ENCODE assay signal across 9 cellular contexts in the genomic region with DNA sequence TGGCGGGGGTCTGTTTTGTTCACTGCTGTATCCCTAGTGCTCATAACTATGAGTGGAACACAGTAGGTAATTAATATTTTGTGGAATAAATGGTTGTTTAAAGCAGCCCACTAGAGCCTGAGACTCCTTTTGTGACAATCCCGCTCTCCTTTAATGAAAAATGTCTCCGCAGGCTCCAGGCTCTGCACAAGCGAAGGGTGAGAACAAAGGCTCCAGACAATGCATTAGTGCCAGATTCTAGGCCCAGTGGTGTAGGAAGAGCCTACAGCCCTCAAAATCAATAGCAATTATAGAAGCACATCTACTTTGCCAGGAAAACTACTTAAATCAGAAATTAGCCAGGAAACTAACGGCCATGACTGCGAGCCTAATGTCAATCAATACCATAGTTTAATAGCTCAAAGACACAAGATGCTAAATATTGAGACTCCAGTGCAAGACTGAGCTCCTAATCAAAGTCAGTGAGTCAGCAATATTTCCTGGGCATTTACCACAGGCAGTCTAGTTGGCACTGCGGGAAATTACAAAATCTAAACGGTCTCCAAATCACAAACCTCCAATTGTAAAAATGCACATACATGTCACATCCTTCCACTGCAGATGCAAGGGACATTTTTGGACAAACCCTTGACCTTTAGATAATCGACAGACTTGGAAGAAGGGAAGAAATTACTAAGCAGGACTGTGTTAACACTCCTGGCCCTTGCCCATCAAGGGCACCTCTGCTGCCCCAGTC. TPM values are rescaled to one million over a fixed set of nuclear protein-coding genes. Genes with fewer than 3 reads are reported as not detected.
DNase-seq lines count a peak whose midpoint lies in the region; ATAC-seq and TF ChIP-seq lines count a peak whose summit lies in the region.
"Had no signal": no experiment of that assay in that cellular context is flagged by ENCODE, and none has a peak within 500 bp of the region (broad histone marks: within the 10 kb centered on the region; RNA-seq: fewer than 3 reads in every experiment).

No MANE protein-coding gene starts in this region.

- peak overlapping the region; percentile 98 for H3K27ac Mint-ChIP-seq in Caco-2 (ENCODE audit: unreplicated experiment)
- no peak overlapping the region for H3K27ac Mint-ChIP-seq in stimulated activated naive CD8-positive, alpha-beta T cell treated with anti-CD3 and anti-CD28 coated beads, Interleukin-15, amount 100 ng/mL, for 72 hours

- ATAC-seq in GM18867 (IDR thresholded peaks at IDR 0.05; ENCODE audit: unreplicated experiment), result no peak
- no peak for ATAC-seq in HG03442 (IDR thresholded peaks at IDR 0.05; ENCODE audit: unreplicated experiment)
- ATAC-seq in stimulated activated naive CD8-positive, alpha-beta T cell treated with anti-CD3 and anti-CD28 coated beads, Interleukin-15, amount 100 ng/mL, for 72 hours, result no peak

- H3K36me3 ChIP-seq in Caco-2 (ENCODE audit: control insufficient read depth, insufficient read depth, low read length) (peaks cover 1% of the 10 kb centered on the region), duodenal mucosa (ENCODE audit: control insufficient read depth in 1 of 2, insufficient read depth in 2 of 2, low read length in 2 of 2) (peaks cover 9 to 11% of the 10 kb centered on the region in 2 donors), parathyroid adenoma (ENCODE audit: control insufficient read depth, insufficient read depth, low read length) (no peaks in the 10 kb centered on the region)

- intact Hi-C loops in Caco-2 (cut with micrococcal nuclease; ENCODE audit: unreplicated experiment), result loop anchor here (5.0 kb wide), 4 partner anchors 33 to 708 kb away; partner anchors contain the start of gene BNIP2

- H3K9me3 Mint-ChIP-seq in Caco-2 (ENCODE audit: unreplicated experiment), result no peaks in the 10 kb centered on the region
- no peaks in the 10 kb centered on the region for H3K9me3 Mint-ChIP-seq in stimulated activated naive CD8-positive, alpha-beta T cell treated with anti-CD3 and anti-CD28 coated beads, Interleukin-15, amount 100 ng/mL, for 72 hours

- no peak for DNase-seq in Caco-2
- peak; percentile 72 for DNase-seq in NOMO-1 treated with DMSO at 0.1 percent for 48 hours (lab: John Stamatoyannopoulos, UW; ENCODE audit: unreplicated experiment)
- no peak for DNase-seq in stimulated activated CD4-positive, alpha-beta T cell treated with anti-CD3 and anti-CD28 coated beads, Interleukin-4, amount 100 ng/mL, for 1 hour
- DNase-seq in stimulated activated naive CD8-positive, alpha-beta T cell treated with anti-CD3 and anti-CD28 coated beads, Interleukin-15, amount 100 ng/mL, for 72 hours, result no peak
- DNase-seq: immature natural killer cell had no signal

- H3K4me2 ChIP-seq in parathyroid adenoma (ENCODE audit: low read length), result no peak overlapping the region

- no peaks in the 10 kb centered on the region for H3K27me3 Mint-ChIP-seq in Caco-2 (ENCODE audit: insufficient read depth, unreplicated experiment)
- no peaks in the 10 kb centered on the region for H3K27me3 Mint-ChIP-seq in stimulated activated naive CD8-positive, alpha-beta T cell treated with anti-CD3 and anti-CD28 coated beads, Interleukin-15, amount 100 ng/mL, for 72 hours

- peak overlapping the region; percentile 32 for H3K27ac ChIP-seq in duodenal mucosa (ENCODE audit: low read depth, low read length)
- H3K27ac ChIP-seq in parathyroid adenoma, result peak overlapping the region; percentile 17

- POLR2A ChIA-PET in Caco-2 (lab: Charles Lee), result interaction anchor here (1.0 kb wide), 1 partner anchor 13 kb away, joined by 4 read pairs; no protein-coding TSS in a partner anchor

- H3K79me2 ChIP-seq in parathyroid adenoma, result peaks cover 2% of the 10 kb centered on the region

- no TSS peak for BruUV-seq in Caco-2 (replicated peaks; lab: Mats Ljungman, UMichigan)

- CTCF ChIA-PET in Caco-2 (lab: Charles Lee), result no interaction called here

- peak overlapping the region; percentile 78 for H3K4me3 Mint-ChIP-seq in Caco-2 (ENCODE audit: unreplicated experiment)
- no peak overlapping the region for H3K4me3 Mint-ChIP-seq in stimulated activated naive CD8-positive, alpha-beta T cell treated with anti-CD3 and anti-CD28 coated beads, Interleukin-15, amount 100 ng/mL, for 72 hours

- peaks cover 72% of the 10 kb centered on the region for H3K4me1 ChIP-seq in Caco-2
- H3K4me1 ChIP-seq in duodenal mucosa (ENCODE audit: control insufficient read depth in 1 of 2, insufficient read depth in 2 of 2, low read length in 2 of 2), result peaks cover 59 to 76% of the 10 kb centered on the region in 2 donors
- H3K4me1 ChIP-seq in parathyroid adenoma, result peaks cover 4% of the 10 kb centered on the region

- no peak overlapping the region for H2AFZ ChIP-seq in parathyroid adenoma

- H3K4me3 ChIP-seq in Caco-2 (ENCODE audit: low read depth, low read length) (no peak overlapping the region; the same call in 1 of the 2 replicates), duodenal mucosa (ENCODE audit: low read depth in 1 of 2, low read length in 2 of 2) (peak overlapping the region; percentile 96 to 98), parathyroid adenoma (ENCODE audit: low read depth, low read length) (no peak overlapping the region)

- peaks cover 66% of the 10 kb centered on the region for H3K4me1 Mint-ChIP-seq in Caco-2 (ENCODE audit: low read depth, unreplicated experiment)
- peaks cover 59% of the 10 kb centered on the region for H3K4me1 Mint-ChIP-seq in stimulated activated naive CD8-positive, alpha-beta T cell treated with anti-CD3 and anti-CD28 coated beads, Interleukin-15, amount 100 ng/mL, for 72 hours

- no peak for TF ChIP-seq CTCF in Caco-2 (IDR thresholded peaks at IDR 0.05; ENCODE audit: insufficient read depth in 1 of 2, low read depth in 1 of 2, low read length in 1 of 2, severe bottlenecking in 1 of 2, unreplicated experiment in 1 of 2)
- no peak for TF ChIP-seq CTCF in parathyroid adenoma (IDR thresholded peaks at IDR 0.05)

- peaks cover 91% of the 10 kb centered on the region for H3K36me3 Mint-ChIP-seq in Caco-2 (ENCODE audit: insufficient read depth, unreplicated experiment)

- H3K9ac ChIP-seq in duodenal mucosa (ENCODE audit: low read depth in 1 of 2, low read length in 2 of 2) (peak overlapping the region; percentile 93 to 96), parathyroid adenoma (no peak overlapping the region)

- H3K27me3 ChIP-seq in Caco-2 (replicated peaks; ENCODE audit: control insufficient read depth, insufficient read depth, low read length), result no peaks in the 10 kb centered on the region
- no peaks in the 10 kb centered on the region for H3K27me3 ChIP-seq in duodenal mucosa (ENCODE audit: control insufficient read depth in 1 of 2, insufficient read depth in 2 of 2, low read length in 2 of 2)
- no peaks in the 10 kb centered on the region for H3K27me3 ChIP-seq in parathyroid adenoma (ENCODE audit: control insufficient read depth, insufficient read depth, low read length)

- H3K9me3 ChIP-seq in Caco-2 (no peaks in the 10 kb centered on the region), duodenal mucosa (ENCODE audit: control insufficient read depth in 1 of 2, low read length in 2 of 2) (no peaks in the 10 kb centered on the region), parathyroid adenoma (ENCODE audit: control insufficient read depth, low read length) (no peaks in the 10 kb centered on the region)

RNA-seq across cellular contexts. Expression of gene ANXA2, which starts 2.3 kb away (rescaled TPM):
- total RNA-seq in Caco-2 (2022), result 1,141 and 1,158 TPM in 2 replicates

Comparison
In these comparisons a context has a peak if more than half of its experiments do, and no peak if none do; other contexts are left out.
1. H3K4me3 ChIP-seq: peak in duodenal mucosa (2 of 2); none in Caco-2 (single experiment) and parathyroid adenoma (single experiment).